12 cellular contexts compared by ENCODE assay signal in the genomic region with DNA sequence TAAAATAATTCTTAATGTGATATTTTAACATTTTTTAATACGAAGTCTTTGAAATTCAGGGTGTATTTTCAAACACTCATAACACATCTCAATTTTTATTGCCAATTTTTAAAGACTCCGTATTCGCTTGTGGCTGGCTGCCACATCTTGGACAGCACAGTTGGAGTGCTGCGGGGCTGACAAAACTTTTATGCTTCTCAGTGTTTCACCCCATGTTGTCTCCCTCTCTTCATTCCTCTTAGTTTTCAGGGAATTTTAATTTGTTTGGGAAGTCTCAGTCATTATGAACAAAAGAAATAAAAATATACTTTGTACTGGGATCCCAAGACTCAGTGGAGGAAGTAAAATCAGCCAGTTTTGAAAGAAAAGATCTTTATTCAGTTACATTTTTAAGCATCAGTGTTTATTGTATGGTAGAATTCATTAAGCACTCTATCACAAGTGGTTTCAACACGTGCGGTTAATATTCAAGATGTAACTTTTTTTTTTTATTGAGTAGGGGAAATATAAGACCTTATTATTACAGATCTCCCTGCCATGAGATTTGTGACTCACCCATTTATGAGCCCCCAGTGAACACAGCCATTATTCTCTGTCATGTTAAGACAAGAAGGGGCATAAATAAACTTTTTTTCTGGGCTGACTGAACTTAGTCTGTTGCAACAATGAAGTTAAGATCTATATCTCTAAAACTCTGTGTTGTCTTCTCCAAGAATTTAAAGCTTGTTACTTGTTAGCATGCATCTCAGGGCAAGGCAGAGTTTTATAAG. TPM values are rescaled to one million over a fixed set of nuclear protein-coding genes. Genes with fewer than 3 reads are reported as not detected.
DNase-seq lines count a peak whose midpoint lies in the region; ATAC-seq lines count a peak whose summit lies in the region.
"Had no signal": no experiment of that assay in that cellular context is flagged by ENCODE, and none has a peak within 500 bp of the region (broad histone marks: within the 10 kb centered on the region; RNA-seq: fewer than 3 reads in every experiment).

No MANE protein-coding gene starts in this region.

- no peaks in the 10 kb centered on the region for H3K9me3 ChIP-seq in right cardiac atrium (ENCODE audit: control insufficient read depth, low read length)
- H3K9me3 ChIP-seq: mucosa of descending colon had no signal

- H3K27me3 ChIP-seq in right cardiac atrium (ENCODE audit: control insufficient read depth, insufficient read depth): no peaks in the 10 kb centered on the region

- H3K4me1 ChIP-seq in right cardiac atrium (ENCODE audit: control insufficient read depth, insufficient read depth, low read length): peaks cover 7% of the 10 kb centered on the region

- DNase-seq in LoVo (ENCODE audit: low spot score): peak; percentile 7
- peak; percentile 63 for DNase-seq in amniotic epithelial cell (ENCODE audit: low read depth)
- DNase-seq in right cardiac atrium: peak; percentile 45 to 83 (median 74)
- peak; percentile 24 for DNase-seq in superior temporal gyrus (ENCODE audit: extremely low spot score)
- no peak for DNase-seq in DMS114 treated with DMSO at 0.1 percent for 48 hours (lab: John Stamatoyannopoulos, UW; ENCODE audit: unreplicated experiment)
- no peak for DNase-seq in activated naive CD4-positive, alpha-beta T cell (lab: John Stamatoyannopoulos, UW)
- DNase-seq: activated CD4-positive, alpha-beta T cell treated with anti-CD3 and anti-CD28 coated beads, Interleukin-2, amount 10 ng/mL, durations not matched to agents 24 days and 14 days; activated naive CD4-positive, alpha-beta T cell treated with Interleukin-2 at 50 U/mL for 16 hours; mucosa of descending colon; NCI-H69 had no signal

- H3K4me3 ChIP-seq in right cardiac atrium (ENCODE audit: low read length): no peak overlapping the region
- H3K4me3 ChIP-seq: mucosa of descending colon had no signal

- no peak overlapping the region for H3K27ac ChIP-seq in right cardiac atrium (ENCODE audit: low read length)
- H3K27ac ChIP-seq: HL-60 had no signal

- intact Hi-C loops in right cardiac atrium (cut with DNase I): no loop called here

- ATAC-seq in right cardiac atrium: peak; percentile 51 to 56
- no peak for ATAC-seq in HG03460 (IDR thresholded peaks at IDR 0.05; ENCODE audit: unreplicated experiment)
- ATAC-seq: mucosa of descending colon had no signal

- 39% methylated on average over 6 of the region's 6 CpGs for WGBS in right cardiac atrium

RNA-seq across cellular contexts. Expression of gene KAT2B, which starts 26.8 kb away (rescaled TPM):
- 10 to 100 TPM; 58.2 to 71.5 (median 71.1) TPM for total RNA-seq in right cardiac atrium
- 20.9 TPM for polyA plus RNA-seq in right cardiac atrium

RNA-seq across cellular contexts. Expression of gene PP2D1, which starts 55.0 kb away (rescaled TPM):
- total RNA-seq in right cardiac atrium: not detected
- polyA plus RNA-seq in right cardiac atrium: not detected
- total RNA-seq: activated CD4-positive, alpha-beta T cell treated with anti-CD3 and anti-CD28 coated beads, Interleukin-2, amount 10 ng/mL, durations not matched to agents 24 days and 14 days; mucosa of descending colon had no signal

Comparison
In these comparisons a context has a peak if more than half of its experiments do, and no peak if none do; other contexts are left out.
1. DNase-seq: peak in LoVo (single experiment), amniotic epithelial cell (single experiment), right cardiac atrium (3 of 3) and superior temporal gyrus (single experiment); none in DMS114 treated with DMSO at 0.1 percent for 48 hours (single experiment) and activated naive CD4-positive, alpha-beta T cell (0 of 4).